In the genomic region with DNA sequence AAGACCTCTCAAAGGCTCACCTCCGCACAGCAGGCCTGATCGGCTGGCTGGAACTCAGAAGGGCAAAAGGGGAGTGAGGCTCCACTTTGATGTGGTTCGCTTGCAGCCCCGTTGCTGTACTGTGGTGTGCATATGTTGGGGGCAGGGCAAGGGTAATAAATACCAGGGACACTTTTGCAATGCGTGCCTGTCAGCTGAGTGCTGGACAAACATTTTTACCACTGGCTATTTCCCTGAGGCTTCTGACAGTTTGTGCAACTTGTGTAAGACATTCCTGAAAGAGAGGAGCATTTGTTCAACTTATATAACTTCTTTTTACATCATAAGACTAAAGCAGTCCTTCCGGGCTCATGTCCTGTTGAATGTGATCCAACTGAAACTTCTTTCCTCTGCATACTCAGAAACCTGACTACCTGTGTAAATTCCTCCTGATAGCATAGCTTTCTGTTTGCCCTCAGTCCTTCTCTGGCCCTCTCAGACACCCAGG, we compare ENCODE assay signal across 11 cellular contexts.
A peak's percentile ranks its signal among the peaks of the same experiment; 100 is the strongest.
DNase-seq lines count a peak whose midpoint lies in the region; ATAC-seq, FAIRE-seq and TF ChIP-seq lines count a peak whose summit lies in the region.
"Had no signal": no experiment of that assay in that cellular context is flagged by ENCODE, and none has a peak within 500 bp of the region (broad histone marks: within the 10 kb centered on the region; RNA-seq: fewer than 3 reads in every experiment).

No MANE protein-coding gene starts in this region.

- H3K27me3 Mint-ChIP-seq in naive thymus-derived CD4-positive, alpha-beta T cell: peaks cover 0 to 10% (median 0%) of the 10 kb centered on the region in 5 donors

- H4K91ac ChIP-seq in neuronal stem cell (ENCODE audit: low read depth, low read length, poor library complexity): no peak overlapping the region

- no peak overlapping the region for H2BK120ac ChIP-seq in neuronal stem cell (ENCODE audit: low read depth, low read length)

- no peak for TF ChIP-seq CTCF in OCI-LY1 (IDR thresholded peaks at IDR 0.05; ENCODE audit: low read length)

- no peak for ATAC-seq in naive thymus-derived CD4-positive, alpha-beta T cell
- ATAC-seq in GM18519 (IDR thresholded peaks at IDR 0.05; ENCODE audit: low FRiP score, unreplicated experiment): no peak

- no peak overlapping the region for H2BK12ac ChIP-seq in neuronal stem cell (ENCODE audit: low read length)

- H3K9ac ChIP-seq in OCI-LY1 (ENCODE audit: low read length) (no peak overlapping the region; the same call in 1 of the 2 replicates), neuronal stem cell (ENCODE audit: low read depth, low read length, poor library complexity) (no peak overlapping the region)

- H3K79me1 ChIP-seq in neuronal stem cell (ENCODE audit: low read depth, low read length): no peaks in the 10 kb centered on the region

- H3K4me2 ChIP-seq in OCI-LY1 (ENCODE audit: low read length) (peak overlapping the region; percentile 42), neuronal stem cell (ENCODE audit: insufficient read depth, low read length, poor library complexity, severe bottlenecking) (no peak overlapping the region)

- CTCF ChIA-PET in naive thymus-derived CD4-positive, alpha-beta T cell (lab: Charles Lee): no interaction called here

- peak overlapping the region in 1 of 10 donors; percentile 64 for H3K4me3 Mint-ChIP-seq in naive thymus-derived CD4-positive, alpha-beta T cell
- H3K4me3 Mint-ChIP-seq: activated naive CD4-positive, alpha-beta T cell treated with anti-CD3 and anti-CD28 coated beads for 36 hours had no signal

- peak overlapping the region in 1 of 9 donors; percentile 53 for H3K27ac Mint-ChIP-seq in naive thymus-derived CD4-positive, alpha-beta T cell

- H3K9me2 ChIP-seq in OCI-LY1 (ENCODE audit: low read depth, low read length): no peaks in the 10 kb centered on the region

- H3K79me2 ChIP-seq in OCI-LY1 (ENCODE audit: insufficient read depth, low read length): no peaks in the 10 kb centered on the region

- H2BK15ac ChIP-seq in neuronal stem cell (ENCODE audit: low read length): no peak overlapping the region

- no peaks in the 10 kb centered on the region for H4K20me1 ChIP-seq in OCI-LY1 (ENCODE audit: insufficient read depth, low read length)

- H2BK5ac ChIP-seq in neuronal stem cell (ENCODE audit: low read length): no peak overlapping the region

- H3K4ac ChIP-seq in neuronal stem cell (ENCODE audit: low read length): no peak overlapping the region

- H3K4me1 Mint-ChIP-seq in naive thymus-derived CD4-positive, alpha-beta T cell: peaks cover 7 to 39% (median 17%) of the 10 kb centered on the region in 7 donors

- H3K9me3 Mint-ChIP-seq in naive thymus-derived CD4-positive, alpha-beta T cell: peaks cover 0 to 5% (median 0%) of the 10 kb centered on the region in 11 donors
- H3K9me3 Mint-ChIP-seq: activated naive CD4-positive, alpha-beta T cell treated with anti-CD3 and anti-CD28 coated beads for 36 hours had no signal

- H3K36me3 ChIP-seq in OCI-LY1 (ENCODE audit: insufficient read depth, low read length) (no peaks in the 10 kb centered on the region), neuronal stem cell (replicated peaks in 1 of 2; ENCODE audit: control insufficient read depth in 2 of 2, insufficient read depth in 2 of 2, low read length in 2 of 2) (no peaks in the 10 kb centered on the region)
- H3K36me3 ChIP-seq in naive thymus-derived CD4-positive, alpha-beta T cell (ENCODE audit: control insufficient read depth in 2 of 3, insufficient read depth in 3 of 3, low read length in 3 of 3): no peaks in the 10 kb centered on the region

- no peak overlapping the region for H3K14ac ChIP-seq in neuronal stem cell (ENCODE audit: low read length)

- DNase-seq in DMS53 (lab: John Stamatoyannopoulos, UW): peak; percentile 82
- peak; percentile 55 for DNase-seq in epidermal melanocyte (ENCODE audit: insufficient read length, low spot score)
- DNase-seq in neuronal stem cell (ENCODE audit: low spot score): no peak
- DNase-seq in GM19239 (ENCODE audit: insufficient read length, low spot score): no peak
- DNase-seq in dermis blood vessel endothelial cell: no peak
- DNase-seq in naive thymus-derived CD4-positive, alpha-beta T cell: no peak
- DNase-seq: activated naive CD4-positive, alpha-beta T cell treated with anti-CD3 and anti-CD28 coated beads for 36 hours; left cardiac atrium; NCI-H526 had no signal

- no peak for FAIRE-seq in GM19239 (lab: Jason Lieb, UNC)

- peak overlapping the region; percentile 52 for H3K18ac ChIP-seq in neuronal stem cell (ENCODE audit: low read length)

- no CpG with 5 or more reads among the region's 6 CpGs for WGBS in neuronal stem cell (ENCODE audit: extremely low coverage in 2 of 2, insufficient read length in 2 of 2, insufficient replicate concordance in 1 of 2), 2 donors

- H3F3A ChIP-seq in OCI-LY1 (ENCODE audit: insufficient read depth, low read length): no peaks in the 10 kb centered on the region

- H3K4me3 ChIP-seq in OCI-LY1 (ENCODE audit: low read depth, low read length, poor library complexity, severe bottlenecking) (peak overlapping the region; percentile 1), neuronal stem cell (ENCODE audit: low read length in 2 of 2) (no peak overlapping the region)
- H3K4me3 ChIP-seq in naive thymus-derived CD4-positive, alpha-beta T cell (ENCODE audit: low read length): no peak overlapping the region

- H3K27me3 ChIP-seq in OCI-LY1 (ENCODE audit: insufficient read depth, low read length) (no peaks in the 10 kb centered on the region), neuronal stem cell (ENCODE audit: control insufficient read depth in 3 of 3, insufficient read depth in 3 of 3, low read depth in 1 of 3, low read length in 3 of 3) (no peaks in the 10 kb centered on the region)
- no peaks in the 10 kb centered on the region for H3K27me3 ChIP-seq in naive thymus-derived CD4-positive, alpha-beta T cell (ENCODE audit: control insufficient read depth in 2 of 2, insufficient read depth in 2 of 2, low read length in 2 of 2)

- peaks cover 36% of the 10 kb centered on the region for H3K4me1 ChIP-seq in OCI-LY1 (ENCODE audit: insufficient read depth, low read length, severe bottlenecking)
- peaks cover 9 to 26% of the 10 kb centered on the region in 2 donors for H3K4me1 ChIP-seq in neuronal stem cell (ENCODE audit: control insufficient read depth in 2 of 2, insufficient read depth in 1 of 2, low read depth in 1 of 2, low read length in 2 of 2)
- peaks cover 0 to 5% of the 10 kb centered on the region in 2 donors for H3K4me1 ChIP-seq in naive thymus-derived CD4-positive, alpha-beta T cell (ENCODE audit: control insufficient read depth in 2 of 2, insufficient read depth in 2 of 2, low read length in 2 of 2)

- no peak overlapping the region for H2AK5ac ChIP-seq in neuronal stem cell (ENCODE audit: low read depth, low read length)

- H3K23ac ChIP-seq in neuronal stem cell (ENCODE audit: low read depth, low read length, poor library complexity): no peak overlapping the region

- H4K8ac ChIP-seq in neuronal stem cell (ENCODE audit: low read depth, low read length): no peak overlapping the region

- POLR2A ChIA-PET in naive thymus-derived CD4-positive, alpha-beta T cell (lab: Charles Lee): no interaction called here

- H3K27ac ChIP-seq in OCI-LY1 (ENCODE audit: low read depth, low read length, poor library complexity, severe bottlenecking) (peak overlapping the region; percentile 67), neuronal stem cell (replicated peaks; ENCODE audit: low read length) (no peak overlapping the region)
- H3K27ac ChIP-seq in naive thymus-derived CD4-positive, alpha-beta T cell (ENCODE audit: low read depth, low read length): no peak overlapping the region

- intact Hi-C loops in naive thymus-derived CD4-positive, alpha-beta T cell (cut with micrococcal nuclease): loop anchor here in 1 of 2 donors (2.0 kb wide), 2 partner anchors 34 to 66 kb away; no protein-coding TSS in a partner anchor

- peaks cover 0 to 4% (median 0%) of the 10 kb centered on the region in 5 donors for H3K36me3 Mint-ChIP-seq in naive thymus-derived CD4-positive, alpha-beta T cell

- no peak overlapping the region for H2AFZ ChIP-seq in OCI-LY1 (ENCODE audit: low read length)
- H2AFZ ChIP-seq in neuronal stem cell (ENCODE audit: low read length): peak overlapping the region; percentile 75

- no peaks in the 10 kb centered on the region for H3K9me3 ChIP-seq in OCI-LY1 (ENCODE audit: low read length)
- H3K9me3 ChIP-seq in neuronal stem cell (replicated peaks in 1 of 2; ENCODE audit: control insufficient read depth in 2 of 2, insufficient read depth in 1 of 2, low read depth in 1 of 2, low read length in 2 of 2): no peaks in the 10 kb centered on the region
- H3K9me3 ChIP-seq in naive thymus-derived CD4-positive, alpha-beta T cell (ENCODE audit: control insufficient read depth in 2 of 3, low read length in 3 of 3): no peaks in the 10 kb centered on the region

Comparison
In these comparisons a context has a peak if more than half of its experiments do, and no peak if none do; other contexts are left out.
1. DNase-seq: peak in DMS53 (single experiment) and epidermal melanocyte (single experiment); none in neuronal stem cell (single experiment), GM19239 (single experiment), dermis blood vessel endothelial cell (single experiment) and naive thymus-derived CD4-positive, alpha-beta T cell (0 of 9).